In genomic region chr1:74317663-74318062, GRCh38 we compare ENCODE assay signal across 21 cellular contexts.
A peak's percentile ranks its signal among the peaks of the same experiment; 100 is the strongest.
DNase-seq lines count a peak whose midpoint lies in the region; ATAC-seq, FAIRE-seq and TF ChIP-seq lines count a peak whose summit lies in the region.
"Had no signal": no experiment of that assay in that cellular context is flagged by ENCODE, and none has a peak within 500 bp of the region (broad histone marks: within the 10 kb centered on the region; RNA-seq: fewer than 3 reads in every experiment).

No MANE protein-coding gene starts in this region.

- H3K4me1 ChIP-seq in HepG2 (ENCODE audit: insufficient read depth, low read length) (no peaks in the 10 kb centered on the region), body of pancreas (no peaks in the 10 kb centered on the region)
- H3K4me1 ChIP-seq: BE2C had no signal

- no peaks in the 10 kb centered on the region for H3K79me2 ChIP-seq in HepG2 (ENCODE audit: insufficient read depth, low read length)

- DNase-seq in HepG2 (ENCODE audit: low spot score) (no peak), NCI-H1694 (lab: John Stamatoyannopoulos, UW) (no peak), body of pancreas (no peak), HCEC 1CT (no peak)
- DNase-seq: BE2C; CD4-positive, alpha-beta memory T cell; COR-L47; DMS153; DND-41; GDM1; GOT3; H9; HFFc6; IMR-90; KBM-7 had no signal

- TF ChIP-seq CTCF in HepG2 (CRISPR knock-in tag; IDR thresholded peaks at IDR 0.05) (no peak), body of pancreas (IDR thresholded peaks at IDR 0.05) (no peak)

- no peak overlapping the region for H3K4me2 ChIP-seq in HepG2 (ENCODE audit: low read depth, low read length)

- H3K9me3 ChIP-seq in HepG2 (ENCODE audit: low read length) = no peaks in the 10 kb centered on the region
- no peaks in the 10 kb centered on the region for H3K9me3 ChIP-seq in body of pancreas
- H3K9me3 ChIP-seq: BE2C had no signal

- POLR2A ChIA-PET in HepG2 (lab: Yijun Ruan, JAX) = no interaction called here

- FAIRE-seq in HepG2 (lab: Jason Lieb, UNC) = no peak
- FAIRE-seq: A204.1, D721Med had no signal

- H3K27ac ChIP-seq in HepG2 (ENCODE audit: extremely low read length, insufficient read depth, low read length) (no peak overlapping the region), body of pancreas (no peak overlapping the region)
- H3K27ac ChIP-seq: C4-2B had no signal

- intact Hi-C loops in HepG2 (cut with micrococcal nuclease; ENCODE audit: unreplicated experiment) = no loop called here
- intact Hi-C loops in body of pancreas (cut with DNase I) = no loop called here

- H3K36me3 ChIP-seq in HepG2 (replicated peaks in 1 of 2; ENCODE audit: control insufficient read depth in 1 of 2, insufficient read depth in 2 of 2, low read length in 2 of 2) (no peaks in the 10 kb centered on the region), body of pancreas (replicated peaks in 1 of 2; ENCODE audit: insufficient read depth in 1 of 2, low read depth in 2 of 2) (no peaks in the 10 kb centered on the region)
- H3K36me3 ChIP-seq: BE2C had no signal

- no peaks in the 10 kb centered on the region for H4K20me1 ChIP-seq in HepG2 (ENCODE audit: insufficient read depth, low read length)

- TF ChIP-seq EP300 in HepG2 (IDR thresholded peaks at IDR 0.05; ENCODE audit: low read depth in 2 of 2, low read length in 2 of 2) (no peak), HepG2 (CRISPR knock-in tag; IDR thresholded peaks at IDR 0.05; ENCODE audit: borderline replicate concordance) (no peak)

- no TSS peak for BruUV-seq in HepG2 (replicated peaks; lab: Mats Ljungman, UMichigan)

- TF ChIP-seq RAD21 in HepG2 (CRISPR knock-in tag; IDR thresholded peaks at IDR 0.05) = no peak

- H3K27me3 ChIP-seq in HepG2 (ENCODE audit: control insufficient read depth in 1 of 2, insufficient read depth in 2 of 2, low read length in 2 of 2) (no peaks in the 10 kb centered on the region), body of pancreas (no peaks in the 10 kb centered on the region)
- H3K27me3 ChIP-seq: BE2C had no signal

- ATAC-seq in GM18520 (IDR thresholded peaks at IDR 0.05; ENCODE audit: unreplicated experiment) = peak; percentile 50
- peak; percentile 58 for ATAC-seq in GM19351 (IDR thresholded peaks at IDR 0.05; ENCODE audit: unreplicated experiment)
- peak; percentile 62 for ATAC-seq in HG03432 (IDR thresholded peaks at IDR 0.05; ENCODE audit: unreplicated experiment)
- ATAC-seq in HepG2 = peak; percentile 72
- no peak for ATAC-seq in body of pancreas

- in situ Hi-C loops in HepG2 (cut with HindIII; ENCODE audit: extremely low pct_ligation_motif_present, low pct_unique_long_range_greater_than_20kb) = no loop called here

- TF ChIP-seq POLR2A in HepG2 (IDR thresholded peaks at IDR 0.05; ENCODE audit: insufficient read depth in 1 of 2, low read depth in 2 of 2, low read length in 2 of 2) = no peak
- no peak for TF ChIP-seq POLR2A in body of pancreas (IDR thresholded peaks at IDR 0.05)

- H3K4me3 ChIP-seq in HepG2 (replicated peaks in 1 of 3; ENCODE audit: insufficient read depth in 1 of 3, low read depth in 2 of 3, low read length in 3 of 3) (no peak overlapping the region), body of pancreas (no peak overlapping the region)

- CTCF ChIA-PET in HepG2 (lab: Yijun Ruan, JAX; ENCODE audit: low intra/inter-chr PET ratio, low total read pairs) = no interaction called here

- no peak overlapping the region for H3K9ac ChIP-seq in HepG2 (ENCODE audit: insufficient read depth, low read depth, low read length)

- 3% methylated on average over 3 of the region's 3 CpGs for WGBS in HepG2 (ENCODE audit: low lambda C conversion rate)
- WGBS in body of pancreas, 2 donors = 79 to 86% methylated on average over 3 of the region's 3 CpGs

- H2AFZ ChIP-seq in HepG2 (ENCODE audit: low read length) = no peak overlapping the region

TF ChIP-seq in HepG2, 621 proteins besides CTCF, POLR2A, EP300 and RAD21:
- TF ChIP-seq FOSL2 (CRISPR knock-in tag; IDR thresholded peaks at IDR 0.05) (peak; percentile 90), TOPORS (CRISPR knock-in tag; IDR thresholded peaks at IDR 0.05) (no peak), MYC (CRISPR knock-in tag; IDR thresholded peaks at IDR 0.05; ENCODE audit: borderline replicate concordance) (no peak), GMEB1 (CRISPR knock-in tag; IDR thresholded peaks at IDR 0.05; ENCODE audit: borderline replicate concordance) (no peak), MAFK (conservative IDR thresholded peaks at IDR 0.05 in 1 of 2, IDR thresholded peaks at IDR 0.05 in 1 of 2; ENCODE audit: low read length in 2 of 2) (0 out of 4 replicates have a peak, but pooled peaks of 1 of the 2 experiments have one; percentile 2), CEBPB (IDR thresholded peaks at IDR 0.05; ENCODE audit: borderline replicate concordance, low read depth, low read length) (peak; percentile 22; the same call in 1 of the 2 replicates), RARG (CRISPR knock-in tag; IDR thresholded peaks at IDR 0.05; ENCODE audit: low read depth) (no peak), KDM4B (CRISPR knock-in tag; IDR thresholded peaks at IDR 0.05) (no peak), HDAC6 (IDR thresholded peaks at IDR 0.05; ENCODE audit: low read depth, low read length) (no peak), TEF (CRISPR knock-in tag; IDR thresholded peaks at IDR 0.05) (no peak), NFE2L2 (IDR thresholded peaks at IDR 0.05; ENCODE audit: low read length) (peak; percentile 55), ZNF660 (CRISPR knock-in tag; IDR thresholded peaks at IDR 0.05; ENCODE audit: borderline replicate concordance, low read depth) (no peak)
